8 cellular contexts compared by ENCODE assay signal in genomic region chr16:721765-722481, GRCh38. TPM values are rescaled to one million over a fixed set of nuclear protein-coding genes. Genes with fewer than 3 reads are reported as not detected.
A peak's percentile ranks its signal among the peaks of the same experiment; 100 is the strongest.
DNase-seq lines count a peak whose midpoint lies in the region; ATAC-seq and TF ChIP-seq lines count a peak whose summit lies in the region.
"Had no signal": no experiment of that assay in that cellular context is flagged by ENCODE, and none has a peak within 500 bp of the region (broad histone marks: within the 10 kb centered on the region; RNA-seq: fewer than 3 reads in every experiment).

No MANE protein-coding gene starts in this region.

- peaks cover 6% of the 10 kb centered on the region for H3K36me3 ChIP-seq in WERI-Rb-1

- H3K27me3 Mint-ChIP-seq in stimulated activated memory B cell treated with anti-CD40 and anti-IgM and Interleukin-4, amounts not matched to agents 10 μg/mL and 1 μg/mL and 100 μg/mL, for 72 hours = no peaks in the 10 kb centered on the region
- peaks cover 18% of the 10 kb centered on the region for H3K27me3 Mint-ChIP-seq in glutamatergic neuron (ENCODE audit: unreplicated experiment)

- H3K27ac ChIP-seq in WERI-Rb-1 = peak overlapping the region; percentile 99

- no peaks in the 10 kb centered on the region for H3K27me3 ChIP-seq in WERI-Rb-1 (ENCODE audit: insufficient read depth, low read depth, severe bottlenecking)

- H3K9me3 ChIP-seq in WERI-Rb-1 (ENCODE audit: severe bottlenecking) = no peaks in the 10 kb centered on the region
- H3K9me3 ChIP-seq: mucosa of descending colon had no signal

- H3K4me3 Mint-ChIP-seq in stimulated activated memory B cell treated with anti-CD40 and anti-IgM and Interleukin-4, amounts not matched to agents 10 μg/mL and 1 μg/mL and 100 μg/mL, for 72 hours = peak overlapping the region; percentile 74
- no peak overlapping the region for H3K4me3 Mint-ChIP-seq in glutamatergic neuron (ENCODE audit: unreplicated experiment)

- TF ChIP-seq CTCF in HFF-Myc (IDR thresholded peaks at IDR 0.05; ENCODE audit: low read depth, low read length, missing control alignments) (no peak), WERI-Rb-1 (IDR thresholded peaks at IDR 0.05; ENCODE audit: low read depth, low read length) (no peak), foreskin fibroblast (IDR thresholded peaks at IDR 0.05; ENCODE audit: low read depth, low read length) (no peak), glutamatergic neuron (IDR thresholded peaks at IDR 0.05; ENCODE audit: partially characterized antibody, unreplicated experiment) (no peak)

- peak overlapping the region; percentile 46 for H3K27ac Mint-ChIP-seq in stimulated activated memory B cell treated with anti-CD40 and anti-IgM and Interleukin-4, amounts not matched to agents 10 μg/mL and 1 μg/mL and 100 μg/mL, for 72 hours
- no peak overlapping the region for H3K27ac Mint-ChIP-seq in glutamatergic neuron (ENCODE audit: unreplicated experiment)

- peaks cover 55% of the 10 kb centered on the region for H3K4me1 Mint-ChIP-seq in stimulated activated memory B cell treated with anti-CD40 and anti-IgM and Interleukin-4, amounts not matched to agents 10 μg/mL and 1 μg/mL and 100 μg/mL, for 72 hours
- H3K4me1 Mint-ChIP-seq in glutamatergic neuron (ENCODE audit: low read depth, unreplicated experiment) = peaks cover 14% of the 10 kb centered on the region

- H3K4me3 ChIP-seq in HFF-Myc (replicated peaks; ENCODE audit: low read depth, low read length) = peak overlapping the region; percentile 73
- H3K4me3 ChIP-seq in WERI-Rb-1 (ENCODE audit: low read depth, low read length) = peak overlapping the region; percentile 29
- peak overlapping the region; percentile 73 to 84 for H3K4me3 ChIP-seq in foreskin fibroblast (ENCODE audit: low read depth in 1 of 2, low read length in 2 of 2)

- ATAC-seq in stimulated activated memory B cell treated with anti-CD40 and anti-IgM and Interleukin-4, amounts not matched to agents 10 μg/mL and 1 μg/mL and 100 μg/mL, for 72 hours = no peak
- ATAC-seq in GM19023 (IDR thresholded peaks at IDR 0.05; ENCODE audit: unreplicated experiment) = no peak

- peaks cover 6% of the 10 kb centered on the region for H3K36me3 Mint-ChIP-seq in stimulated activated memory B cell treated with anti-CD40 and anti-IgM and Interleukin-4, amounts not matched to agents 10 μg/mL and 1 μg/mL and 100 μg/mL, for 72 hours
- H3K36me3 Mint-ChIP-seq in glutamatergic neuron (ENCODE audit: unreplicated experiment) = no peaks in the 10 kb centered on the region

- no peak for DNase-seq in HFF-Myc (ENCODE audit: extremely low read depth, low read depth)
- DNase-seq in WERI-Rb-1 = no peak
- no peak for DNase-seq in foreskin fibroblast
- no peak for DNase-seq in RKO (ENCODE audit: low spot score)
- DNase-seq in glutamatergic neuron = no peak

- H3K9me3 Mint-ChIP-seq in stimulated activated memory B cell treated with anti-CD40 and anti-IgM and Interleukin-4, amounts not matched to agents 10 μg/mL and 1 μg/mL and 100 μg/mL, for 72 hours = no peaks in the 10 kb centered on the region
- peaks cover 10% of the 10 kb centered on the region for H3K9me3 Mint-ChIP-seq in glutamatergic neuron (ENCODE audit: unreplicated experiment)

RNA-seq across cellular contexts. Expression of gene ANTKMT, which starts 1.0 kb away (rescaled TPM):
- 61.1 TPM for total RNA-seq in glutamatergic neuron (ENCODE audit: unreplicated experiment)

RNA-seq across cellular contexts. Expression of gene CCDC78, which starts 4.3 kb away (rescaled TPM):
- total RNA-seq in glutamatergic neuron (ENCODE audit: unreplicated experiment) = 18.9 TPM

RNA-seq across cellular contexts. Expression of gene HAGHL, which starts 5.0 kb away (rescaled TPM):
- 31.7 TPM for total RNA-seq in glutamatergic neuron (ENCODE audit: unreplicated experiment)

RNA-seq across cellular contexts. Expression of gene METRN, which starts 7.0 kb away (rescaled TPM):
- 134 TPM for total RNA-seq in glutamatergic neuron (ENCODE audit: unreplicated experiment)

RNA-seq across cellular contexts. Expression of gene FBXL16, which starts 16.3 kb away (rescaled TPM):
- 85.1 TPM for total RNA-seq in glutamatergic neuron (ENCODE audit: unreplicated experiment)
